28 cellular contexts compared by ENCODE assay signal in the genomic region with DNA sequence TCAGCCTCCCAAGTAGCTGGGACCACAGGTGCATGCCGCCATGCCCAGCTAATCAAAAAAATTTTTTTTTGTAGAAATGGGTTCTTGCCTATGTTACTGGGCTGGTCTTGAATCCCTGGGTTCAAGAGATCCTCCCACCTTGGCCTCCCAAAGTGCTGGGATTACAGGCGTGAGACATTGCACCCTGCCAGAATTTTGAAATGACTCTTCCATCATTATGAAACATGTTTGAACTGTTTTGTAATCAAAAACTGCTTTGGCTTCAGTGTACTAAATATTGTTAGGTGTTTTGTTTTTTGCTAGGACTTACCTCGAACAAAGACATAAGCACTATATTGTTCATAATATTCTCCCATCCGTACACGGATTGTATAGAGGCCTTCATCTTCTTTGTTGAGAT.
"Had no signal": no experiment of that assay in that cellular context is flagged by ENCODE, and none has a peak within 500 bp of the region (broad histone marks: within the 10 kb centered on the region; RNA-seq: fewer than 3 reads in every experiment).

No MANE protein-coding gene starts in this region.

- H3K9me3 Mint-ChIP-seq: naive B cell; natural killer cell; nephron progenitor cell; neural progenitor cell; stimulated activated effector memory CD8-positive, alpha-beta T cell treated with anti-CD3 and anti-CD28 coated beads, Interleukin-12 subunit alpha, Interleukin-12 subunit beta, amount 100 ng/mL, for 72 hours; stimulated activated naive CD8-positive, alpha-beta T cell treated with anti-CD3 and anti-CD28 coated beads, Interleukin-15, Interleukin-2, amounts not matched to agents 100 ng/mL and 50 ng/mL, for 24 hours; type B pancreatic cell had no signal

- H3K4me3 Mint-ChIP-seq: mesothelial cell of epicardium; naive B cell; natural killer cell; nephron progenitor cell; neural progenitor cell; stimulated activated effector memory CD8-positive, alpha-beta T cell treated with anti-CD3 and anti-CD28 coated beads, Interleukin-12 subunit alpha, Interleukin-12 subunit beta, amount 100 ng/mL, for 72 hours; stimulated activated naive CD8-positive, alpha-beta T cell treated with anti-CD3 and anti-CD28 coated beads, Interleukin-15, Interleukin-2, amounts not matched to agents 100 ng/mL and 50 ng/mL, for 24 hours; type B pancreatic cell had no signal

- H3K4me3 ChIP-seq: left lung, lung, neural progenitor cell, ovary, prostate gland, sigmoid colon, spleen, suprapubic skin, tibial nerve, uterus had no signal

- H3K27me3 Mint-ChIP-seq: naive B cell; stimulated activated naive CD8-positive, alpha-beta T cell treated with anti-CD3 and anti-CD28 coated beads, Interleukin-15, Interleukin-2, amounts not matched to agents 100 ng/mL and 50 ng/mL, for 24 hours; type B pancreatic cell had no signal

- ATAC-seq: left cardiac atrium; left lung; natural killer cell; right cardiac atrium; stimulated activated effector memory CD8-positive, alpha-beta T cell treated with anti-CD3 and anti-CD28 coated beads, Interleukin-12 subunit alpha, Interleukin-12 subunit beta, amount 100 ng/mL, for 72 hours had no signal

- H3K27me3 ChIP-seq: left lung, neural progenitor cell, neutrophil, ovary, sigmoid colon, spleen, suprapubic skin, tibial nerve, uterus had no signal

- DNase-seq: hippocampal formation; kidney glomerular epithelial cell; left cardiac atrium; left lung; mesendoderm; naive B cell; natural killer cell; nephron progenitor cell; occipital lobe; ovary; retina; right cardiac atrium; sigmoid colon; small intestine; spleen; stimulated activated CD4-positive, alpha-beta T cell treated with anti-CD3 and anti-CD28 coated beads, Interleukin-4, amount 100 ng/mL, for 24 hours; stimulated activated naive CD4-positive, alpha-beta T cell; uterus had no signal

- H3K27ac Mint-ChIP-seq: mesothelial cell of epicardium; naive B cell; natural killer cell; nephron progenitor cell; neural progenitor cell; stimulated activated effector memory CD8-positive, alpha-beta T cell treated with anti-CD3 and anti-CD28 coated beads, Interleukin-12 subunit alpha, Interleukin-12 subunit beta, amount 100 ng/mL, for 72 hours; stimulated activated naive CD8-positive, alpha-beta T cell treated with anti-CD3 and anti-CD28 coated beads, Interleukin-15, Interleukin-2, amounts not matched to agents 100 ng/mL and 50 ng/mL, for 24 hours; type B pancreatic cell had no signal

- H3K36me3 ChIP-seq: left lung, neural progenitor cell, neutrophil, ovary, prostate gland, spleen, suprapubic skin, uterus had no signal

- H3K36me3 Mint-ChIP-seq: neural progenitor cell; stimulated activated effector memory CD8-positive, alpha-beta T cell treated with anti-CD3 and anti-CD28 coated beads, Interleukin-12 subunit alpha, Interleukin-12 subunit beta, amount 100 ng/mL, for 72 hours; type B pancreatic cell had no signal

- H3K4me1 ChIP-seq: left lung, neural progenitor cell, prostate gland, sigmoid colon, spleen, suprapubic skin, tibial nerve, uterus had no signal

- H3K9me3 ChIP-seq: left lung, neutrophil, ovary, prostate gland, sigmoid colon, spleen, suprapubic skin, tibial nerve, uterus had no signal

- H3K4me1 Mint-ChIP-seq: mesothelial cell of epicardium; naive B cell; natural killer cell; nephron progenitor cell; neural progenitor cell; stimulated activated effector memory CD8-positive, alpha-beta T cell treated with anti-CD3 and anti-CD28 coated beads, Interleukin-12 subunit alpha, Interleukin-12 subunit beta, amount 100 ng/mL, for 72 hours had no signal

- H3K9ac ChIP-seq: neural progenitor cell had no signal

- H3K27ac ChIP-seq: left lung, neural progenitor cell, neutrophil, ovary, prostate gland, sigmoid colon, spleen, suprapubic skin, tibial nerve, uterus had no signal
